ENCODE assay signal across 8 cellular contexts in the genomic region with DNA sequence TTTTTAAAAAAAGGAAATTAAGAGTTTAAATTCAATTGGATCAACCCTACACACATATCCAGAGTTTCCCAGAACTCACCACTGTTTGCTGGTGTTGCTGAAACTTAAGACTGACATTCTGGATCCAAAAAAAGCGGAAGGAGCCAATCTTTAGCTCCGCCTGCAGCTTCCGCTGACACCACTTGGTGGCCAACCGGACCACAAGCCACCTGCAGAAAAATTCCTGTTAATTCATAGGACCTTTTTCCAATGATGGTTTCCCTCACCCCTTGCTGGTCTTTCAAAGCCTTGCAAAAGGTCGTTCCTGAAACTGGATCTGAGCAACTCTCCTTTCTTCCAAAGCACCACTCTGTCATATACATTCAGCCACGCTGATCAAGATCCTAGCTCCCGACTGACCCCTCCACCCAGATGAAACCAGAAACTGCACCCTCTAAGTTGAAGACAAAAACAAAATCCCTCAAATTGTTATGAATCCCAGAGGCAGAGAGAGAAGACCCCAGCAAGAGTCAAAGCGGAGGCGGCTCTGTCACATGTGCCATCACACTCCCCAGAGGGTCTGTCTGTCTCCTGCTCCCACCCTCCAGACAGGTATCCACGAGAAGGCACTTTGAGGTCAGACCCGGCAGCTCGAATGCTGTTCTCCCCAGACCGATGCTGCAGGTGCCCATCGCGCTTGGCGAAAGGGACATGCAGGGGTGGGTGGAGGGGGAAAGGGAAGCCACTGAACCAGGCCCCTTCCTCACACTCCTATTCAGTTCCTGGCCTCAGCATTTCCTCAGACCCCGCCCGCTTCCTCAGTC. TPM values are rescaled to one million over a fixed set of nuclear protein-coding genes. Genes with fewer than 3 reads are reported as not detected.
A peak's percentile ranks its signal among the peaks of the same experiment; 100 is the strongest.
DNase-seq lines count a peak whose midpoint lies in the region; ATAC-seq and TF ChIP-seq lines count a peak whose summit lies in the region.

No MANE protein-coding gene starts in this region.

- peaks cover 50% of the 10 kb centered on the region for H3K4me1 Mint-ChIP-seq in CD8-positive, alpha-beta T cell (ENCODE audit: low read depth)
- H3K4me1 Mint-ChIP-seq in T-helper 1 cell treated with Interleukin-12 subunit alpha and Interleukin-12 subunit beta and Interleukin-4 antibody, amounts not matched to agents 30 μg/mL and 1 μg/mL, for 36 hours (ENCODE audit: low read depth), result peaks cover 38% of the 10 kb centered on the region

- no peaks in the 10 kb centered on the region for H3K9me3 Mint-ChIP-seq in CD8-positive, alpha-beta T cell
- H3K9me3 Mint-ChIP-seq in T-helper 1 cell treated with Interleukin-12 subunit alpha and Interleukin-12 subunit beta and Interleukin-4 antibody, amounts not matched to agents 30 μg/mL and 1 μg/mL, for 36 hours, result no peaks in the 10 kb centered on the region

- no peaks in the 10 kb centered on the region for H3K9me3 ChIP-seq in CD8-positive, alpha-beta T cell (ENCODE audit: low read length)

- POLR2A ChIA-PET in CD8-positive, alpha-beta T cell (lab: Charles Lee), result interaction anchor here (0.6 to 5.0 kb wide), 12 partner anchors 11 to 583 kb away, joined by 3 to 58 read pairs (median 4); partner anchors contain the start of genes ALDOC, PIGS, SDF2 and SPAG5

- H3K4me3 ChIP-seq in CD8-positive, alpha-beta T cell (ENCODE audit: low read depth, low read length), result peak overlapping the region; percentile 82

- DNase-seq in CD8-positive, alpha-beta T cell, result peak in 1 of 7 experiments; percentile 18
- DNase-seq in GM19238 (ENCODE audit: insufficient read length, low spot score) (peak; percentile 52), LoVo (ENCODE audit: low spot score) (peak; percentile 66), dedifferentiated amniotic fluid mesenchymal stem cell (ENCODE audit: extremely low spot score) (peak; percentile 68), left kidney (ENCODE audit: low read depth, low spot score) (peak; percentile 69)
- DNase-seq in stimulated activated naive CD8-positive, alpha-beta T cell treated with anti-CD3 and anti-CD28 coated beads, Interleukin-15, Interleukin-2, amounts not matched to agents 100 U/mL and 50 U/mL, for 24 hours, result peak; percentile 45

- H3K27me3 Mint-ChIP-seq in CD8-positive, alpha-beta T cell (ENCODE audit: low read depth), result no peaks in the 10 kb centered on the region
- no peaks in the 10 kb centered on the region for H3K27me3 Mint-ChIP-seq in T-helper 1 cell treated with Interleukin-12 subunit alpha and Interleukin-12 subunit beta and Interleukin-4 antibody, amounts not matched to agents 30 μg/mL and 1 μg/mL, for 36 hours (ENCODE audit: low read depth)

- peak overlapping the region; percentile 93 for H3K27ac Mint-ChIP-seq in CD8-positive, alpha-beta T cell
- peak overlapping the region; percentile 78 for H3K27ac Mint-ChIP-seq in T-helper 1 cell treated with Interleukin-12 subunit alpha and Interleukin-12 subunit beta and Interleukin-4 antibody, amounts not matched to agents 30 μg/mL and 1 μg/mL, for 36 hours

- H3K36me3 Mint-ChIP-seq in CD8-positive, alpha-beta T cell, result peaks cover 54% of the 10 kb centered on the region
- peaks cover 45% of the 10 kb centered on the region for H3K36me3 Mint-ChIP-seq in T-helper 1 cell treated with Interleukin-12 subunit alpha and Interleukin-12 subunit beta and Interleukin-4 antibody, amounts not matched to agents 30 μg/mL and 1 μg/mL, for 36 hours (ENCODE audit: low read depth)

- H3K27me3 ChIP-seq in CD8-positive, alpha-beta T cell (ENCODE audit: insufficient read depth, low read length), result no peaks in the 10 kb centered on the region

- peak; percentile 26 for TF ChIP-seq CTCF in CD8-positive, alpha-beta T cell (IDR thresholded peaks at IDR 0.05)

- H3K4me3 Mint-ChIP-seq in CD8-positive, alpha-beta T cell, result peak overlapping the region; percentile 90
- H3K4me3 Mint-ChIP-seq in T-helper 1 cell treated with Interleukin-12 subunit alpha and Interleukin-12 subunit beta and Interleukin-4 antibody, amounts not matched to agents 30 μg/mL and 1 μg/mL, for 36 hours, result peak overlapping the region; percentile 89

- peaks cover 27% of the 10 kb centered on the region for H3K36me3 ChIP-seq in CD8-positive, alpha-beta T cell (ENCODE audit: insufficient read depth, low read length)

- peak overlapping the region; percentile 75 for H3K27ac ChIP-seq in CD8-positive, alpha-beta T cell (ENCODE audit: low read depth, low read length)

- CTCF ChIA-PET in CD8-positive, alpha-beta T cell (lab: Charles Lee), result interaction anchor here (0.9 to 6.0 kb wide), 10 partner anchors 9 to 473 kb away, joined by 3 to 49 read pairs (median 3); partner anchors contain the start of genes SDF2 and SUPT6H

- ATAC-seq in CD8-positive, alpha-beta T cell, result no peak
- no peak for ATAC-seq in stimulated activated naive CD8-positive, alpha-beta T cell treated with anti-CD3 and anti-CD28 coated beads, Interleukin-15, Interleukin-2, amounts not matched to agents 100 U/mL and 50 U/mL, for 24 hours
- ATAC-seq in HG02571 (IDR thresholded peaks at IDR 0.05; ENCODE audit: unreplicated experiment), result no peak

- peaks cover 34% of the 10 kb centered on the region for H3K4me1 ChIP-seq in CD8-positive, alpha-beta T cell (ENCODE audit: insufficient read depth, low read length)

- intact Hi-C loops in CD8-positive, alpha-beta T cell (cut with DNase I, micrococcal nuclease), result loop anchor here in 1 of 2 experiments (2.0 to 10.0 kb wide), 2 partner anchors 75 to 309 kb away; partner anchors contain the start of genes IFT20, RPL23A and TNFAIP1

RNA-seq across cellular contexts. Expression of gene BLTP2, which starts 0.8 kb away (rescaled TPM):
- total RNA-seq in CD8-positive, alpha-beta T cell, result 100 to 1,000 TPM; 136 to 148 TPM

RNA-seq across cellular contexts. Expression of gene SDF2, which starts 17.5 kb away (rescaled TPM):
- total RNA-seq in CD8-positive, alpha-beta T cell, result 10 to 100 TPM; 30.4 to 38.3 TPM

RNA-seq across cellular contexts. Expression of gene SUPT6H, which starts 17.8 kb away (rescaled TPM):
- total RNA-seq in CD8-positive, alpha-beta T cell, result 100 to 1,000 TPM; 163 to 169 TPM

RNA-seq across cellular contexts. Expression of gene RSKR, which starts 30.2 kb away (rescaled TPM):
- total RNA-seq in CD8-positive, alpha-beta T cell, result 1 to 10 TPM; 9.3 to 9.7 TPM

RNA-seq across cellular contexts. Expression of gene SPAG5, which starts 45.4 kb away (rescaled TPM):
- 10 to 100 TPM; 23.1 to 26.6 TPM for total RNA-seq in CD8-positive, alpha-beta T cell
